11 cellular contexts compared by ENCODE assay signal in genomic region chr3:113151475-113152031, GRCh38. TPM values are rescaled to one million over a fixed set of nuclear protein-coding genes. Genes with fewer than 3 reads are reported as not detected.
DNase-seq lines count a peak whose midpoint lies in the region; TF ChIP-seq lines count a peak whose summit lies in the region.
"Had no signal": no experiment of that assay in that cellular context is flagged by ENCODE, and none has a peak within 500 bp of the region (broad histone marks: within the 10 kb centered on the region; RNA-seq: fewer than 3 reads in every experiment).

No MANE protein-coding gene starts in this region.

- DNase-seq in NCI-H146 (lab: John Stamatoyannopoulos, UW) (peak; percentile 75), amniotic epithelial cell (ENCODE audit: low read depth) (peak; percentile 28), mesothelial cell of epicardium (ENCODE audit: low spot score in 2 of 2, unreplicated experiment in 2 of 2) (no peak), transverse colon (no peak), GM23248 (no peak), GF-D8 (lab: John Stamatoyannopoulos, UW) (no peak), HK-2 (ENCODE audit: unreplicated experiment) (no peak)
- DNase-seq: NCI-H446 treated with DMSO at 0.1 percent for 48 hours; stimulated activated CD4-positive, alpha-beta T cell treated with anti-CD3 and anti-CD28 coated beads, Interleukin-4, amount 100 ng/mL, for 1 hour had no signal

- H3K9me2 ChIP-seq in GM23248 (ENCODE audit: insufficient read depth) = no peaks in the 10 kb centered on the region

- no peak overlapping the region for H2AFZ ChIP-seq in GM23248

- no peaks in the 10 kb centered on the region for H3K79me2 ChIP-seq in GM23248 (ENCODE audit: insufficient read depth)

- H3K4me1 Mint-ChIP-seq in mesothelial cell of epicardium = peaks cover 90% of the 10 kb centered on the region

- 50 to 64% methylated on average over 6 of the region's 6 CpGs for WGBS in transverse colon (ENCODE audit: low coverage in 1 of 2), 2 donors
- 42 to 48% methylated on average over 6 of the region's 6 CpGs for WGBS in GM23248 (ENCODE audit: low coverage in 1 of 2, low lambda C conversion rate in 2 of 2, missing lambda C conversion rate in 2 of 2), 2 experiments

- H4K20me1 ChIP-seq in GM23248 (ENCODE audit: insufficient read depth) = no peaks in the 10 kb centered on the region

- H3K9me3 ChIP-seq in transverse colon (no peaks in the 10 kb centered on the region), GM23248 (ENCODE audit: low read depth) (no peaks in the 10 kb centered on the region)

- in situ Hi-C loops in transverse colon (cut with MboI; ENCODE audit: low pct_ligation_motif_present in 1 of 4, low pct_unique_long_range_greater_than_20kb in 1 of 4, low sequenced_read_pairs in 3 of 4) (no loop called here), GM23248 (cut with MboI) (no loop called here)

- no peak overlapping the region for H3K9ac ChIP-seq in GM23248

- TF ChIP-seq EP300 in transverse colon (IDR thresholded peaks at IDR 0.05; ENCODE audit: low read depth) = no peak

- H3K27me3 Mint-ChIP-seq in mesothelial cell of epicardium (ENCODE audit: low read depth) = no peaks in the 10 kb centered on the region

- no peak for TF ChIP-seq POLR2A in transverse colon (IDR thresholded peaks at IDR 0.05)

- H3K4me3 ChIP-seq in transverse colon (no peak overlapping the region), GM23248 (no peak overlapping the region)

- no peaks in the 10 kb centered on the region for H3K36me3 Mint-ChIP-seq in mesothelial cell of epicardium

- H3K27ac Mint-ChIP-seq in mesothelial cell of epicardium = peak overlapping the region; percentile 98

- peaks cover 4 to 46% (median 26%) of the 10 kb centered on the region in 4 donors for H3K4me1 ChIP-seq in transverse colon
- H3K4me1 ChIP-seq in GM23248 (ENCODE audit: insufficient read depth) = no peaks in the 10 kb centered on the region

- H3K27ac ChIP-seq in transverse colon (peak overlapping the region; percentile 69 to 87 (median 74)), GM23248 (no peak overlapping the region)

- H3K9me3 Mint-ChIP-seq in mesothelial cell of epicardium = no peaks in the 10 kb centered on the region

- peak overlapping the region; percentile 7 for H3K4me3 Mint-ChIP-seq in mesothelial cell of epicardium

- H3F3A ChIP-seq in GM23248 (ENCODE audit: insufficient read depth) = no peaks in the 10 kb centered on the region; the same call in 1 of the 2 replicates

- H3K27me3 ChIP-seq in transverse colon (no peaks in the 10 kb centered on the region), GM23248 (replicated peaks; ENCODE audit: insufficient read depth) (no peaks in the 10 kb centered on the region)

- H3K4me2 ChIP-seq in GM23248 (ENCODE audit: unreplicated experiment) = no peak overlapping the region

- H3K36me3 ChIP-seq in transverse colon (no peaks in the 10 kb centered on the region), GM23248 (ENCODE audit: low read depth) (no peaks in the 10 kb centered on the region)

- intact Hi-C loops in transverse colon (cut with DNase I; ENCODE audit: low total_unique reads) = loop anchor here (5.0 kb wide), 1 partner anchor 61 kb away; the partner anchor contains the start of gene BOC

- TF ChIP-seq CTCF in mesothelial cell of epicardium (IDR thresholded peaks at IDR 0.05; ENCODE audit: unreplicated experiment) (no peak), transverse colon (IDR thresholded peaks at IDR 0.05) (no peak)

RNA-seq across cellular contexts. Expression of gene BOC, which starts 59.8 kb away (rescaled TPM):
- 76.1 to 85.3 TPM (median 79.3 TPM) in 3 replicates for total RNA-seq in mesothelial cell of epicardium
- total RNA-seq in transverse colon = 10 to 100 TPM; 15.2 to 77.4 (median 45.4) TPM
- 16.8 and 18.4 TPM in 2 replicates for total RNA-seq in GM23248 (2014; rRNA removed; shearing (Covaris generic))
- polyA plus RNA-seq in GM23248 (2016; fragmentation: Nextera tagmentation; extraction: Ambion mirVana) = 20.8 and 21.6 TPM in 2 replicates
- total RNA-seq: endothelial cell of umbilical vein, G401 had no signal

Comparison
In these comparisons a context has a peak if more than half of its experiments do, and no peak if none do; other contexts are left out.
1. DNase-seq: peak in NCI-H146 (single experiment) and amniotic epithelial cell (single experiment); none in mesothelial cell of epicardium (0 of 2), transverse colon (single experiment), GM23248 (single experiment), GF-D8 (single experiment) and HK-2 (single experiment).